ENCODE assay signal across 21 cellular contexts in genomic region chr20:6485376-6485775, GRCh38.
"Had no signal": no experiment of that assay in that cellular context is flagged by ENCODE, and none has a peak within 500 bp of the region (broad histone marks: within the 10 kb centered on the region; RNA-seq: fewer than 3 reads in every experiment).

No MANE protein-coding gene starts in this region.

- H3K36me3 ChIP-seq: esophagus muscularis mucosa, gastrocnemius medialis, left ventricle myocardium inferior, lower lobe of right lung, neural progenitor cell, ovary, right atrium auricular region, sigmoid colon, upper lobe of left lung, uterus had no signal

- H3K9me3 Mint-ChIP-seq: natural killer cell treated with Interleukin-12 subunit alpha and Interleukin-12 subunit beta and Interleukin-15 and Interleukin-18, amount 100 ng/mL, for 72 hours had no signal

- H3K4me3 Mint-ChIP-seq: effector memory CD8-positive, alpha-beta T cell; immature natural killer cell; memory B cell; natural killer cell treated with Interleukin-12 subunit alpha and Interleukin-12 subunit beta and Interleukin-15 and Interleukin-18, amount 100 ng/mL, for 72 hours; neural progenitor cell had no signal

- H3K27me3 Mint-ChIP-seq: effector memory CD8-positive, alpha-beta T cell; memory B cell; natural killer cell treated with Interleukin-12 subunit alpha and Interleukin-12 subunit beta and Interleukin-15 and Interleukin-18, amount 100 ng/mL, for 72 hours had no signal

- FAIRE-seq: keratinocyte had no signal

- ATAC-seq: effector memory CD8-positive, alpha-beta T cell; gastrocnemius medialis; lower lobe of right lung; natural killer cell treated with Interleukin-12 subunit alpha and Interleukin-12 subunit beta and Interleukin-15 and Interleukin-18, amount 100 ng/mL, for 72 hours had no signal

- H3K4me1 ChIP-seq: esophagus muscularis mucosa, gastrocnemius medialis, left ventricle myocardium inferior, neural progenitor cell, right atrium auricular region, sigmoid colon, uterus had no signal

- H3K36me3 Mint-ChIP-seq: memory B cell; natural killer cell treated with Interleukin-12 subunit alpha and Interleukin-12 subunit beta and Interleukin-15 and Interleukin-18, amount 100 ng/mL, for 72 hours; neural progenitor cell had no signal

- DNase-seq: effector memory CD8-positive, alpha-beta T cell; gastrocnemius medialis; immature natural killer cell; left ventricle myocardium inferior; lower lobe of right lung; midbrain; nucleus accumbens; ovary; sigmoid colon; stimulated activated CD4-positive, alpha-beta T cell treated with anti-CD3 and anti-CD28 coated beads, Interleukin-12 subunit alpha, Interleukin-12 subunit beta, amount 100 ng/mL, for 4 hours; stimulated activated naive CD4-positive, alpha-beta T cell treated with Interleukin-2 at 50 U/mL for 16 hours; upper lobe of left lung; uterus had no signal

- H3K4me3 ChIP-seq: esophagus muscularis mucosa, gastrocnemius medialis, left ventricle myocardium inferior, lower lobe of right lung, neural progenitor cell, ovary, right atrium auricular region, sigmoid colon, skin epidermis, upper lobe of left lung, uterus had no signal

- H3K27me3 ChIP-seq: esophagus muscularis mucosa, gastrocnemius medialis, neural progenitor cell, ovary, right atrium auricular region, sigmoid colon, upper lobe of left lung, uterus had no signal

- H3K27ac ChIP-seq: epithelial cell of prostate, esophagus muscularis mucosa, gastrocnemius medialis, left ventricle myocardium inferior, lower lobe of right lung, neural progenitor cell, ovary, right atrium auricular region, sigmoid colon, skin epidermis, upper lobe of left lung, uterus had no signal

- H3K4me1 Mint-ChIP-seq: immature natural killer cell, memory B cell, neural progenitor cell had no signal

- H3K27ac Mint-ChIP-seq: effector memory CD8-positive, alpha-beta T cell; immature natural killer cell; memory B cell; natural killer cell treated with Interleukin-12 subunit alpha and Interleukin-12 subunit beta and Interleukin-15 and Interleukin-18, amount 100 ng/mL, for 72 hours; neural progenitor cell had no signal

- H3K9me3 ChIP-seq: esophagus muscularis mucosa, gastrocnemius medialis, left ventricle myocardium inferior, lower lobe of right lung, ovary, right atrium auricular region, sigmoid colon, upper lobe of left lung, uterus had no signal
